9 cellular contexts compared by ENCODE assay signal in genomic region chr12:128914908-128915563, GRCh38.
DNase-seq lines count a peak whose midpoint lies in the region; ATAC-seq and TF ChIP-seq lines count a peak whose summit lies in the region.
"Had no signal": no experiment of that assay in that cellular context is flagged by ENCODE, and none has a peak within 500 bp of the region (broad histone marks: within the 10 kb centered on the region; RNA-seq: fewer than 3 reads in every experiment).

No MANE protein-coding gene starts in this region.

- no peaks in the 10 kb centered on the region for H3K9me3 ChIP-seq in osteoblast (ENCODE audit: low read depth, low read length)

- TF ChIP-seq CTCF in osteoblast (IDR thresholded peaks at IDR 0.05; ENCODE audit: extremely low read depth, low read depth, low read length), result no peak

- H3K27ac ChIP-seq in osteoblast (ENCODE audit: low read depth, low read length), result no peak overlapping the region
- H3K27ac ChIP-seq: SK-N-MC had no signal

- no peaks in the 10 kb centered on the region for H3K79me2 ChIP-seq in osteoblast (ENCODE audit: insufficient read depth, low read length)

- no peak overlapping the region for H3K4me3 ChIP-seq in osteoblast (ENCODE audit: insufficient read depth, low read length)
- H3K4me3 ChIP-seq: SK-N-MC had no signal

- in situ Hi-C loops in KBM-7 (cut with MboI; ENCODE audit: low pct_unique_long_range_greater_than_20kb, low sequenced_read_pairs), result no loop called here

- no peaks in the 10 kb centered on the region for H3K27me3 ChIP-seq in osteoblast (ENCODE audit: insufficient read depth, low read length)

- peaks cover 13 to 19% of the 10 kb centered on the region in 2 donors for H3K4me1 Mint-ChIP-seq in immature natural killer cell

- H3K36me3 ChIP-seq in osteoblast (ENCODE audit: insufficient read depth, low read length), result no peaks in the 10 kb centered on the region

- H3K4me3 Mint-ChIP-seq in immature natural killer cell, result peak overlapping the region; percentile 4 to 41 (median 26)

- no peak overlapping the region for H2AFZ ChIP-seq in osteoblast (ENCODE audit: low read length)

- DNase-seq in KBM-7, result peak; percentile 32
- peak; percentile 74 to 79 (median 78) for DNase-seq in immature natural killer cell
- no peak for DNase-seq in stimulated activated naive CD4-positive, alpha-beta T cell treated with Interleukin-2 at 50 U/mL for 16 hours (lab: John Stamatoyannopoulos, UW)
- DNase-seq in DMS 273 treated with DMSO at 0.1 percent for 48 hours (lab: John Stamatoyannopoulos, UW), result no peak
- DNase-seq in osteoblast (ENCODE audit: insufficient read length, low spot score, missing footprints), result no peak
- DNase-seq in COLO829 (ENCODE audit: low spot score), result no peak

- no peaks in the 10 kb centered on the region for H4K20me1 ChIP-seq in osteoblast (ENCODE audit: insufficient read depth, low read length)

- H3K9me3 Mint-ChIP-seq in immature natural killer cell, result no peaks in the 10 kb centered on the region

- no peaks in the 10 kb centered on the region for H3K4me1 ChIP-seq in osteoblast (ENCODE audit: insufficient read depth, low read length)

- H3K36me3 Mint-ChIP-seq in immature natural killer cell, result no peaks in the 10 kb centered on the region

- peak overlapping the region; percentile 55 to 92 (median 82) for H3K27ac Mint-ChIP-seq in immature natural killer cell

- H3K27me3 Mint-ChIP-seq in immature natural killer cell (ENCODE audit: low read depth in 3 of 3), result peaks cover 2 to 5% (median 4%) of the 10 kb centered on the region in 3 donors

- no peak overlapping the region for H3K4me2 ChIP-seq in osteoblast (ENCODE audit: insufficient read depth, low read length)

- peak; percentile 94 for ATAC-seq in GM18502 (IDR thresholded peaks at IDR 0.05; ENCODE audit: poor library complexity, unreplicated experiment)
- peak; percentile 92 for ATAC-seq in GM21526 (IDR thresholded peaks at IDR 0.05; ENCODE audit: low FRiP score, unreplicated experiment)

Comparison
In these comparisons a context has a peak if more than half of its experiments do, and no peak if none do; other contexts are left out.
1. DNase-seq: peak in KBM-7 (single experiment) and immature natural killer cell (3 of 3); none in stimulated activated naive CD4-positive, alpha-beta T cell treated with Interleukin-2 at 50 U/mL for 16 hours (single experiment), DMS 273 treated with DMSO at 0.1 percent for 48 hours (single experiment), osteoblast (single experiment) and COLO829 (single experiment).